ENCODE assay signal across 1 cellular context in genomic region chr7:106568680-106569499, GRCh38.
A peak's percentile ranks its signal among the peaks of the same experiment; 100 is the strongest.
TF ChIP-seq lines count a peak whose summit lies in the region.

No MANE protein-coding gene starts in this region.

TF ChIP-seq in SK-N-SH, 30 proteins besides CTCF, POLR2A, EP300 and RAD21 (continued from another document):
- TF ChIP-seq IRF3 (IDR thresholded peaks at IDR 0.05; ENCODE audit: low read depth, low read length) (no peak), FOSL2 (IDR thresholded peaks at IDR 0.05; ENCODE audit: borderline replicate concordance, low read depth) (no peak), GATA2 (CRISPR knock-in tag; IDR thresholded peaks at IDR 0.05) (peak; percentile 92), FOXJ3 (CRISPR knock-in tag; IDR thresholded peaks at IDR 0.05) (peak; percentile 97), USF2 (IDR thresholded peaks at IDR 0.05; ENCODE audit: borderline replicate concordance, low read depth, low read length) (no peak), YY1 (IDR thresholded peaks at IDR 0.05; ENCODE audit: low read depth) (no peak), FOXM1 (IDR thresholded peaks at IDR 0.05; ENCODE audit: low read depth) (no peak), GABPA (IDR thresholded peaks at IDR 0.05; ENCODE audit: low read depth) (no peak; the same call in 1 of the 2 replicates), NFIC (IDR thresholded peaks at IDR 0.05; ENCODE audit: borderline replicate concordance) (no peak), SIN3A (IDR thresholded peaks at IDR 0.05; ENCODE audit: borderline replicate concordance, low read depth, low read length) (no peak), TAF1 (IDR thresholded peaks at IDR 0.05; ENCODE audit: borderline replicate concordance, low read depth, low read length) (no peak), ELF1 (IDR thresholded peaks at IDR 0.05) (no peak), TCF12 (IDR thresholded peaks at IDR 0.05) (peak; percentile 44; the same call in 1 of the 2 replicates), ZBTB33 (IDR thresholded peaks at IDR 0.05; ENCODE audit: borderline replicate concordance, low read depth) (no peak), TEAD4 (IDR thresholded peaks at IDR 0.05; ENCODE audit: borderline replicate concordance, insufficient read depth) (no peak), MEF2A (IDR thresholded peaks at IDR 0.05; ENCODE audit: borderline replicate concordance, low read depth) (no peak), CHD2 (IDR thresholded peaks at IDR 0.05; ENCODE audit: low read length, partially characterized antibody) (peak; percentile 76), RXRA (IDR thresholded peaks at IDR 0.05; ENCODE audit: borderline replicate concordance, low read depth) (no peak)
